Comparison of ENCODE assay signal across 23 cellular contexts in the genomic region with DNA sequence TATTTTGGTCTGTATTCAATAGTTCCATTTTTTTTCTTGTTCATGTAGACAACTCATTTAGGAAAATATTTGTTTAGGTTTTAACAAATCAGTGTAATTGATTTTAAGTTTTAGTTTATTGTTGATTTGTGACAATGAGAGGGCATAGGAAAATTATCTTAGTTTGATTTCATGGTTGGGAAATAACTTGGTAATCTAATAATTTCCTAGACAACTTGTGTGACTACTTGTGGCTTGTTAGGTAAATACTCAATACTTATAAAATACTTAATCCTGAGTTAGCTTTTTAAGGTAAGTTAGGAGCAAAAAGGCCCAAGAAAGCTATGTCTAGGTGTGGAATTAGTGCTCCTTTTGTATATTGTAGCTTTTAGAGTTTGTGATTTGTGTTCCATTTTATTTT.
DNase-seq lines count a peak whose midpoint lies in the region; TF ChIP-seq lines count a peak whose summit lies in the region.
"Had no signal": no experiment of that assay in that cellular context is flagged by ENCODE, and none has a peak within 500 bp of the region (broad histone marks: within the 10 kb centered on the region; RNA-seq: fewer than 3 reads in every experiment).

No MANE protein-coding gene starts in this region.

- TF ChIP-seq CTCF in A673 (conservative IDR thresholded peaks at IDR 0.05; ENCODE audit: low read depth, low read length) = no peak
- TF ChIP-seq CTCF in HEK293 (tag by site-specific recombination; IDR thresholded peaks at IDR 0.05) = no peak
- no peak for TF ChIP-seq CTCF in mesothelial cell of epicardium (IDR thresholded peaks at IDR 0.05; ENCODE audit: unreplicated experiment)

- H3K4me1 ChIP-seq in A673 (ENCODE audit: insufficient read depth, low read length, poor library complexity, severe bottlenecking) = peaks cover 80% of the 10 kb centered on the region
- peaks cover 47% of the 10 kb centered on the region for H3K4me1 ChIP-seq in HEK293 (ENCODE audit: control insufficient read depth, insufficient read depth, low read length)

- H3K36me3 ChIP-seq in A673 (ENCODE audit: insufficient read depth, low read length, poor library complexity, severe bottlenecking) (no peaks in the 10 kb centered on the region), HEK293 (ENCODE audit: control insufficient read depth in 2 of 2, insufficient read depth in 1 of 2, low read length in 2 of 2) (no peaks in the 10 kb centered on the region), SK-N-MC (ENCODE audit: insufficient read depth, low read length) (no peaks in the 10 kb centered on the region)
- H3K36me3 ChIP-seq: BLaER1 treated with 17β-estradiol and CSF1 and Interleukin-3, amounts not matched to agents 10 nM and 100 nM; upper lobe of left lung had no signal

- no peak overlapping the region for H3K4me3 Mint-ChIP-seq in mesothelial cell of epicardium
- H3K4me3 Mint-ChIP-seq: activated CD8-positive, alpha-beta T cell treated with anti-CD3 and anti-CD28 coated beads for 36 hours; activated naive CD8-positive, alpha-beta T cell treated with anti-CD3 and anti-CD28 coated beads, Interleukin-2, amount 50 U/mL, for 24 hours had no signal

- DNase-seq in A673 (ENCODE audit: low spot score) (no peak), SK-N-MC (ENCODE audit: low read depth, low spot score) (no peak), mesothelial cell of epicardium (ENCODE audit: low spot score in 2 of 2, unreplicated experiment in 2 of 2) (no peak), cerebellar nuclear complex (lab: John Stamatoyannopoulos, UW) (no peak), H4 (ENCODE audit: low spot score) (no peak), cortex of kidney (lab: John Stamatoyannopoulos, UW) (no peak), caudate nucleus (lab: John Stamatoyannopoulos, UW) (no peak)
- DNase-seq: activated CD8-positive, alpha-beta T cell treated with anti-CD3 and anti-CD28 coated beads for 36 hours; activated gamma-delta T cell treated with Interleukin-2 at 50 U/mL for 16 hours; activated naive CD8-positive, alpha-beta T cell treated with anti-CD3 and anti-CD28 coated beads, Interleukin-2, amount 50 U/mL, for 24 hours; Calu3; midbrain; naive thymus-derived CD8-positive, alpha-beta T cell; NCI-H1105 treated with DMSO at 0.1 percent for 48 hours; NCI-H2029; NCI-H345; SK-N-SH; stimulated activated CD8-positive, alpha-beta memory T cell treated with anti-CD3 and anti-CD28 coated beads, Interleukin-4, amount 100 ng/mL, for 48 hours; T-helper 2 cell; upper lobe of left lung had no signal

- no TSS peak for BruUV-seq in A673 (replicated peaks; lab: Mats Ljungman, UMichigan)

- H3K9me3 ChIP-seq in A673 (ENCODE audit: low read depth, low read length, poor library complexity, severe bottlenecking) (no peaks in the 10 kb centered on the region), HEK293 (ENCODE audit: control insufficient read depth, insufficient read depth, low read depth, low read length) (no peaks in the 10 kb centered on the region), SK-N-MC (ENCODE audit: low read depth, low read length) (no peaks in the 10 kb centered on the region)
- H3K9me3 ChIP-seq: SK-N-SH, upper lobe of left lung had no signal

- H3K27ac ChIP-seq in A673 (ENCODE audit: low read depth, low read length, poor library complexity, severe bottlenecking) (peak overlapping the region; percentile 76), HEK293 (ENCODE audit: extremely low read depth, low read depth, low read length) (no peak overlapping the region), SK-N-MC (peak overlapping the region; percentile 98), caudate nucleus (ENCODE audit: low read depth, low read length) (no peak overlapping the region)
- H3K27ac ChIP-seq: RWPE1 had no signal

- H3K27ac Mint-ChIP-seq in mesothelial cell of epicardium = peak overlapping the region; percentile 58
- H3K27ac Mint-ChIP-seq: activated naive CD8-positive, alpha-beta T cell treated with anti-CD3 and anti-CD28 coated beads, Interleukin-2, amount 50 U/mL, for 24 hours had no signal

- POLR2A ChIA-PET in A673 (lab: Charles Lee; ENCODE audit: low non-redundant PET) = no interaction called here
- POLR2A ChIA-PET in HEK293 (lab: Yijun Ruan, JAX) = no interaction called here

- CTCF ChIA-PET in A673 (lab: Charles Lee) = no interaction called here
- CTCF ChIA-PET in HEK293 (lab: Yijun Ruan, JAX) = interaction anchor here (0.6 to 1.1 kb wide), 4 partner anchors 11 to 59 kb away, joined by 3 to 8 read pairs (median 4); no protein-coding TSS in a partner anchor

- peaks cover 45% of the 10 kb centered on the region for H3K4me1 Mint-ChIP-seq in mesothelial cell of epicardium

- H3K4me3 ChIP-seq in A673 (ENCODE audit: low read depth, low read length, poor library complexity, severe bottlenecking) = no peak overlapping the region
- H3K4me3 ChIP-seq in HEK293 (ENCODE audit: low read depth, low read length) = no peak overlapping the region
- peak overlapping the region; percentile 47; the same call in 1 of the 2 replicates for H3K4me3 ChIP-seq in SK-N-MC
- H3K4me3 ChIP-seq: BLaER1 treated with 17β-estradiol and CSF1 and Interleukin-3, amounts not matched to agents 10 nM and 100 nM; upper lobe of left lung had no signal

- H3K36me3 Mint-ChIP-seq in mesothelial cell of epicardium = peaks cover 3% of the 10 kb centered on the region
- H3K36me3 Mint-ChIP-seq: naive thymus-derived CD8-positive, alpha-beta T cell had no signal

- H3K27me3 ChIP-seq in A673 (replicated peaks; ENCODE audit: insufficient read depth, low read depth, low read length, poor library complexity) = no peaks in the 10 kb centered on the region
- H3K27me3 ChIP-seq: BLaER1 treated with 17β-estradiol and CSF1 and Interleukin-3, amounts not matched to agents 10 nM and 100 nM; upper lobe of left lung had no signal

- intact Hi-C loops in A673 (cut with micrococcal nuclease; ENCODE audit: unreplicated experiment) = loop anchor here (5.0 kb wide), 1 partner anchor 63 kb away; no protein-coding TSS in a partner anchor

- no peaks in the 10 kb centered on the region for H3K27me3 Mint-ChIP-seq in mesothelial cell of epicardium (ENCODE audit: low read depth)
- H3K27me3 Mint-ChIP-seq: activated CD8-positive, alpha-beta T cell treated with anti-CD3 and anti-CD28 coated beads for 36 hours; activated naive CD8-positive, alpha-beta T cell treated with anti-CD3 and anti-CD28 coated beads, Interleukin-2, amount 50 U/mL, for 24 hours; naive thymus-derived CD8-positive, alpha-beta T cell had no signal

- H3K9ac ChIP-seq in SK-N-MC (ENCODE audit: insufficient read length) = peak overlapping the region; percentile 42
- H3K9ac ChIP-seq: SK-N-SH had no signal

- peaks cover 10% of the 10 kb centered on the region for H3K9me3 Mint-ChIP-seq in mesothelial cell of epicardium
- H3K9me3 Mint-ChIP-seq: activated CD8-positive, alpha-beta T cell treated with anti-CD3 and anti-CD28 coated beads for 36 hours; activated naive CD8-positive, alpha-beta T cell treated with anti-CD3 and anti-CD28 coated beads, Interleukin-2, amount 50 U/mL, for 24 hours; naive thymus-derived CD8-positive, alpha-beta T cell had no signal

TF ChIP-seq in HEK293, 187 proteins besides CTCF, POLR2A, EP300 and RAD21:
- TF ChIP-seq, protein P1, sequence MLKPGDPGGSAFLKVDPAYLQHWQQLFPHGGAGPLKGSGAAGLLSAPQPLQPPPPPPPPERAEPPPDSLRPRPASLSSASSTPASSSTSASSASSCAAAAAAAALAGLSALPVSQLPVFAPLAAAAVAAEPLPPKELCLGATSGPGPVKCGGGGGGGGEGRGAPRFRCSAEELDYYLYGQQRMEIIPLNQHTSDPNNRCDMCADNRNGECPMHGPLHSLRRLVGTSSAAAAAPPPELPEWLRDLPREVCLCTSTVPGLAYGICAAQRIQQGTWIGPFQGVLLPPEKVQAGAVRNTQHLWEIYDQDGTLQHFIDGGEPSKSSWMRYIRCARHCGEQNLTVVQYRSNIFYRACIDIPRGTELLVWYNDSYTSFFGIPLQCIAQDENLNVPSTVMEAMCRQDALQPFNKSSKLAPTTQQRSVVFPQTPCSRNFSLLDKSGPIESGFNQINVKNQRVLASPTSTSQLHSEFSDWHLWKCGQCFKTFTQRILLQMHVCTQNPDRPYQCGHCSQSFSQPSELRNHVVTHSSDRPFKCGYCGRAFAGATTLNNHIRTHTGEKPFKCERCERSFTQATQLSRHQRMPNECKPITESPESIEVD (tag by site-specific recombination; IDR thresholded peaks at IDR 0.05) = 0 out of 2 replicates have a peak, but pooled peaks have one; percentile 41
- TF ChIP-seq ZNF785 (tag by site-specific recombination; IDR thresholded peaks at IDR 0.05) = no peak
- TF ChIP-seq, protein P2, sequence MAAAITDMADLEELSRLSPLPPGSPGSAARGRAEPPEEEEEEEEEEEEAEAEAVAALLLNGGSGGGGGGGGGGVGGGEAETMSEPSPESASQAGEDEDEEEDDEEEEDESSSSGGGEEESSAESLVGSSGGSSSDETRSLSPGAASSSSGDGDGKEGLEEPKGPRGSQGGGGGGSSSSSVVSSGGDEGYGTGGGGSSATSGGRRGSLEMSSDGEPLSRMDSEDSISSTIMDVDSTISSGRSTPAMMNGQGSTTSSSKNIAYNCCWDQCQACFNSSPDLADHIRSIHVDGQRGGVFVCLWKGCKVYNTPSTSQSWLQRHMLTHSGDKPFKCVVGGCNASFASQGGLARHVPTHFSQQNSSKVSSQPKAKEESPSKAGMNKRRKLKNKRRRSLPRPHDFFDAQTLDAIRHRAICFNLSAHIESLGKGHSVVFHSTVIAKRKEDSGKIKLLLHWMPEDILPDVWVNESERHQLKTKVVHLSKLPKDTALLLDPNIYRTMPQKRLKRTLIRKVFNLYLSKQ (tag by site-specific recombination; IDR thresholded peaks at IDR 0.05; ENCODE audit: borderline replicate concordance) = no peak
- TF ChIP-seq, protein P3, sequence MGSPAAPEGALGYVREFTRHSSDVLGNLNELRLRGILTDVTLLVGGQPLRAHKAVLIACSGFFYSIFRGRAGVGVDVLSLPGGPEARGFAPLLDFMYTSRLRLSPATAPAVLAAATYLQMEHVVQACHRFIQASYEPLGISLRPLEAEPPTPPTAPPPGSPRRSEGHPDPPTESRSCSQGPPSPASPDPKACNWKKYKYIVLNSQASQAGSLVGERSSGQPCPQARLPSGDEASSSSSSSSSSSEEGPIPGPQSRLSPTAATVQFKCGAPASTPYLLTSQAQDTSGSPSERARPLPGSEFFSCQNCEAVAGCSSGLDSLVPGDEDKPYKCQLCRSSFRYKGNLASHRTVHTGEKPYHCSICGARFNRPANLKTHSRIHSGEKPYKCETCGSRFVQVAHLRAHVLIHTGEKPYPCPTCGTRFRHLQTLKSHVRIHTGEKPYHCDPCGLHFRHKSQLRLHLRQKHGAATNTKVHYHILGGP (tag by site-specific recombination; IDR thresholded peaks at IDR 0.05) = peak; percentile 95

Comparison
In these comparisons a context has a peak if more than half of its experiments do, and no peak if none do; other contexts are left out.
1. H3K27ac ChIP-seq: peak in A673 (single experiment) and SK-N-MC (single experiment); none in HEK293 (single experiment) and caudate nucleus (single experiment).